Comparison of ENCODE assay signal across 32 cellular contexts in the genomic region with DNA sequence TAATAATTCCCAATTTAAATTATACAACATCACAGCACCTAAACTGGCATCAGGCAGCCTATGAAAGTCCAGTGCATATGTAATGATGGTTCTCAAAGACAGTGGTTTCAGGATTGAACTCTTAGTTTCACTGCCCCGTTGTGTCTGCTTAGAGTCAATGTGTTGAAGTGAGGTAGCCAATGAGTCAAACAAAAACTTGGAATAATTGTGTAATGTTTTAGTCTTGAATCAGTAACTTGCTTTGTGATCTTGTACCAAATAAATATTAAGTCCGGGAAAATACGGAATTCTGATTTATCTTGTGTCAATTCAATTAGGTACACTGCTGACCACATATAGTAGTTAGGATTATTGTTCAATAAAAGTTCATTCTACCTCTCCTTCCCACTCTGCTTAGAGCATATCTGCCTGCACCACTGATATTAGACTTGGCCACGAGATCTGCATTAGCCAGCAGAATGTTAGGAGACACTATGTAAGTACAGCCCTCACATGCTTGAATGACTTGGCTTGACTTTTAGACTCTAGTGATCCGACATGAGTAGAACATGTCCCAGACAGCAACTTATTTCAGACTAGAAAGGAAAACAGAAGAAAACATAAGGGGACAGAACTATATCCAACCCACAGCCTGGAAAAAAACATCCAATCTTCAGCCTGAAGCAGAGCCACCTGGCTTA.
"Had no signal": no experiment of that assay in that cellular context is flagged by ENCODE, and none has a peak within 500 bp of the region (broad histone marks: within the 10 kb centered on the region; RNA-seq: fewer than 3 reads in every experiment).

No MANE protein-coding gene starts in this region.

- H3K27me3 ChIP-seq: brain microvascular endothelial cell had no signal

- ATAC-seq: PC-3, Right ventricle myocardium inferior had no signal

- H3K36me3 ChIP-seq: brain microvascular endothelial cell had no signal

- FAIRE-seq: RCC 7860 had no signal

- H3K27ac ChIP-seq: brain microvascular endothelial cell, RWPE1, VCaP had no signal

- DNase-seq: activated B cell treated with CpG ODN at 0.5 μM for 24 hours; activated CD4-positive, alpha-beta memory T cell treated with anti-CD3 and anti-CD28 coated beads for 36 hours; activated CD4-positive, alpha-beta T cell treated with anti-CD3 and anti-CD28 coated beads for 4 hours; activated CD4-positive, alpha-beta T cell treated with anti-CD3 and anti-CD28 coated beads, Interleukin-2, amount 50 U/mL, for 1 hour; activated CD4-positive, CD25-positive, alpha-beta regulatory T cell treated with anti-CD3 and anti-CD28 coated beads, Interleukin-2, amount 50 U/mL, for 72 hours; activated CD8-positive, alpha-beta memory T cell treated with anti-CD3 and anti-CD28 coated beads, Interleukin-2, amount 50 U/mL, for 4 hours; activated effector memory CD4-positive, alpha-beta T cell treated with Interleukin-2 at 50 U/mL for 16 hours; activated naive CD4-positive, alpha-beta T cell treated with anti-CD3 and anti-CD28 coated beads, Interleukin-2, amount 10 ng/mL, durations not matched to agents 7 days and 5 days; activated naive CD8-positive, alpha-beta T cell treated with anti-CD3 and anti-CD28 coated beads for 36 hours; activated T-cell treated with anti-CD3 and anti-CD28 coated beads for 4 hours; activated T-cell treated with anti-CD3 and anti-CD28 coated beads, Interleukin-2, amount 50 U/mL, for 48 hours; amniotic stem cell; aorta; brain microvascular endothelial cell; Karpas-422; KBM-7; NCI-H1048; NCI-H1105 treated with DMSO at 0.1 percent for 48 hours; NCI-H1436; NCI-H1694; NCI-H1930; NCI-H345; NCI-H524 treated with DMSO at 0.1 percent for 48 hours; PC-3; SW 1271; T-helper 1 cell; T-helper 2 cell; T-helper 9 cell had no signal
